Comparison of ENCODE assay signal across 8 cellular contexts in genomic region chr1:47709302-47710074, GRCh38.
DNase-seq lines count a peak whose midpoint lies in the region; ATAC-seq and TF ChIP-seq lines count a peak whose summit lies in the region.

No MANE protein-coding gene starts in this region.

- H3K9ac ChIP-seq in stomach smooth muscle (ENCODE audit: low read length in 2 of 2): no peak overlapping the region

- H3K36me3 Mint-ChIP-seq in brain: no peaks in the 10 kb centered on the region

- no peaks in the 10 kb centered on the region for H3K36me3 ChIP-seq in stomach smooth muscle (ENCODE audit: control insufficient read depth in 2 of 2, insufficient read depth in 2 of 2, low read length in 2 of 2)

- H3K9me3 Mint-ChIP-seq in brain: peaks cover 0 to 14% (median 0%) of the 10 kb centered on the region in 5 experiments

- peaks cover 25% of the 10 kb centered on the region for H3K4me1 ChIP-seq in stomach smooth muscle (ENCODE audit: control insufficient read depth, insufficient read depth, low read length)

- peaks cover 67 to 76% of the 10 kb centered on the region in 2 donors for H3K27me3 ChIP-seq in stomach smooth muscle (ENCODE audit: control insufficient read depth in 1 of 2, insufficient read depth in 2 of 2, low read length in 2 of 2)

- peak; percentile 50 for DNase-seq in ELR (ENCODE audit: low read depth)
- peak; percentile 65 for DNase-seq in NCI-H146 (lab: John Stamatoyannopoulos, UW)
- DNase-seq in islet precursor cell: peak; percentile 82
- no peak for DNase-seq in T-helper 9 cell

- no peak overlapping the region for H3K27ac ChIP-seq in stomach smooth muscle (ENCODE audit: low read length)

- ATAC-seq in HG03460 (IDR thresholded peaks at IDR 0.05; ENCODE audit: unreplicated experiment) (no peak), GM21360 (IDR thresholded peaks at IDR 0.05; ENCODE audit: unreplicated experiment) (no peak)

- peaks cover 44% of the 10 kb centered on the region for H3K4me1 Mint-ChIP-seq in brain

- TF ChIP-seq CTCF in brain (conservative IDR thresholded peaks at IDR 0.05): peak; percentile 33 to 65

- H3K9me3 ChIP-seq in stomach smooth muscle (ENCODE audit: control insufficient read depth in 2 of 2, low read length in 2 of 2): no peaks in the 10 kb centered on the region

- peak overlapping the region; percentile 43 to 67 for H3K4me3 ChIP-seq in stomach smooth muscle (ENCODE audit: low read length in 2 of 2)

- H3K27me3 Mint-ChIP-seq in brain: peaks cover 73% of the 10 kb centered on the region

- no peak overlapping the region for H3K27ac Mint-ChIP-seq in brain

- H3K4me3 Mint-ChIP-seq in brain: peak overlapping the region; percentile 80 to 83 (median 82)
